Comparison of ENCODE assay signal across 8 cellular contexts in the genomic region with DNA sequence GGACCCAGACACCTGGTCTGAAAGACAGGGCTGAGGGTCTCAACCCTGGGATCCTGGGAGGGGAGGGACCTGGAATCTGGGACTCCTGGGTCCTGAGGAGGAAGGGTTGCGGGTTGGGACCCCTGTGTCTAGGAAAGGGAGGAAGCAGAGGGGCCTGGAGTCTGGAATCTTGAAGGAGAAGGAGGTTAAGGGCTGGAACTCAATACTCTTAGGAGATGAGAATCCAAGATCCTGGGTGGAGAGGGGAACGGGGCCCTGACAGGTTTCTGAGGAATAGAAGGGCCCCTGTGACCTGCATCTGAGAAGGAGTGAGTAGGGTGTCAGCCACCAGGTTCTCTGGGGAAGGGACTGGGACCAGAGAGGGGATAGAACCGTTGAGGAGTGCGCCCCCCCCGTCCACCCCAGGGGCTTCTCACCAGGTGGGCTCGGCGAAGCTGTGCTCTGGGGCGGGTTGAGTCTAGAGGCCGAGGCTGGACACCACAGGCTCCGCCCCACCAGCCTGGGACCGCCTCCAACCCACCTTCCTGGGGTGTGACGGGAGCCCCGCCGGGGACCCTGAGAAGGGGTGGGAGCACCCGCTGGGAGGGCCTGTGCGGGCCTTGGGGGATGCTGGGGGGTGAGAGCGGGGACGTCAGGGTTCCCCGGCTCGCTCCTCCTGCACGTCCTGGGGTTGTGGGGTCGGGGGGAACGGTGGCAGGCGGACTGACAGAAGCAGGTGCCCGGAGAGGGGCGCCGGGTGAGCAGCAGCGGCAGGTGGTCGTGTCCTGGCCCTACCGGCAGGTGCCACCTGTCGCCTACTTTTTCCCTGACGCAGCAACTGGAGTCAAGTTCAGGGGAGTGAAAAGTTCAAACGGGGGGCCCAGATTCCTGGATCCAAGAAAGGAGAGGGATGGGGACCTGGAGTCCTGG. TPM values are rescaled to one million over a fixed set of nuclear protein-coding genes. Genes with fewer than 3 reads are reported as not detected.
A peak's percentile ranks its signal among the peaks of the same experiment; 100 is the strongest.
DNase-seq lines count a peak whose midpoint lies in the region; ATAC-seq and TF ChIP-seq lines count a peak whose summit lies in the region.

MAMSTR (minus strand) TSS at position 463 of the 909 bp plus-strand sequence. CDS start 694 bp downstream, outside the sequence.

- H3K27ac Mint-ChIP-seq in Calu3 (ENCODE audit: unreplicated experiment): peak within 1 kb of the TSS; percentile 96

- BruUV-seq in Calu3 (replicated peaks; lab: Mats Ljungman, UMichigan): no TSS peak
- no TSS peak for BruUV-seq in PC-9 (replicated peaks; lab: Mats Ljungman, UMichigan)

- H3K9ac ChIP-seq in parathyroid adenoma: peak within 1 kb of the TSS; percentile 29

- no peaks in the 10 kb centered on the region for H3K27me3 ChIP-seq in PC-9 (ENCODE audit: insufficient read depth, low read depth)
- no peaks in the 10 kb centered on the region for H3K27me3 ChIP-seq in esophagus muscularis mucosa
- H3K27me3 ChIP-seq in parathyroid adenoma (ENCODE audit: control insufficient read depth, insufficient read depth, low read length): no peaks in the 10 kb centered on the region

- H3K36me3 Mint-ChIP-seq in Calu3 (ENCODE audit: insufficient read depth, unreplicated experiment): peaks cover 35% of the 10 kb centered on the region

- ATAC-seq in GM21786 (IDR thresholded peaks at IDR 0.05; ENCODE audit: unreplicated experiment): no peak

- no peak within 1 kb of the TSS for H2AFZ ChIP-seq in PC-9
- peak within 1 kb of the TSS; percentile 52 for H2AFZ ChIP-seq in parathyroid adenoma

- H3K9me3 ChIP-seq in PC-9 (ENCODE audit: insufficient read depth, low read depth): no peaks in the 10 kb centered on the region
- H3K9me3 ChIP-seq in esophagus muscularis mucosa: no peaks in the 10 kb centered on the region
- H3K9me3 ChIP-seq in parathyroid adenoma (ENCODE audit: control insufficient read depth, low read length): no peaks in the 10 kb centered on the region

- peak within 1 kb of the TSS; percentile 99 for H3K4me3 Mint-ChIP-seq in Calu3 (ENCODE audit: low read depth, unreplicated experiment)

- no peak for TF ChIP-seq CTCF in Calu3 (IDR thresholded peaks at IDR 0.05; ENCODE audit: unreplicated experiment)
- TF ChIP-seq CTCF in PC-9 (conservative IDR thresholded peaks at IDR 0.05): no peak
- TF ChIP-seq CTCF in esophagus muscularis mucosa (IDR thresholded peaks at IDR 0.05): no peak
- TF ChIP-seq CTCF in parathyroid adenoma (IDR thresholded peaks at IDR 0.05): no peak

- H3K4me1 ChIP-seq in PC-9 (replicated peaks; ENCODE audit: insufficient read depth) (peaks cover 12% of the 10 kb centered on the region), esophagus muscularis mucosa (peaks cover 59 to 69% (median 67%) of the 10 kb centered on the region in 4 donors), parathyroid adenoma (peaks cover 2% of the 10 kb centered on the region)

- TF ChIP-seq EP300 in esophagus muscularis mucosa (IDR thresholded peaks at IDR 0.05): no peak

- POLR2A ChIA-PET in PC-9 (lab: Charles Lee; ENCODE audit: unreplicated experiment): no interaction called here

- no peaks in the 10 kb centered on the region for H3F3A ChIP-seq in PC-9 (ENCODE audit: insufficient read depth, low read depth)

- peaks cover 13% of the 10 kb centered on the region for H3K27me3 Mint-ChIP-seq in Calu3 (ENCODE audit: unreplicated experiment)

- H3K36me3 ChIP-seq in PC-9 (ENCODE audit: low read depth): no peaks in the 10 kb centered on the region
- H3K36me3 ChIP-seq in esophagus muscularis mucosa: peaks cover 0 to 31% (median 7%) of the 10 kb centered on the region in 4 donors
- H3K36me3 ChIP-seq in parathyroid adenoma (ENCODE audit: control insufficient read depth, insufficient read depth, low read length): no peaks in the 10 kb centered on the region

- DNase-seq in Calu3 (no peak), PC-9 (no peak), esophagus muscularis mucosa (ENCODE audit: extremely low spot score) (no peak), activated gamma-delta T cell treated with Interleukin-2 at 50 U/mL for 16 hours (no peak), ACHN (no peak), NCI-H1048 (lab: John Stamatoyannopoulos, UW) (no peak)

- CTCF ChIA-PET in Calu3 (lab: Charles Lee): no interaction called here
- CTCF ChIA-PET in PC-9 (lab: Charles Lee): no interaction called here

- in situ Hi-C loops in ACHN (cut with HindIII; ENCODE audit: low pct_ligation_motif_present, low pct_unique_long_range_greater_than_20kb, low sequenced_read_pairs): no loop called here

- peaks cover 9% of the 10 kb centered on the region; the same call in 1 of the 2 replicates for H3K79me2 ChIP-seq in PC-9 (ENCODE audit: low read depth)
- H3K79me2 ChIP-seq in parathyroid adenoma: no peaks in the 10 kb centered on the region

- H3K4me3 ChIP-seq in PC-9 (peak within 1 kb of the TSS; percentile 69; the same call in 1 of the 2 replicates), esophagus muscularis mucosa (peak within 1 kb of the TSS; percentile 57 to 65 (median 60)), parathyroid adenoma (ENCODE audit: low read depth, low read length) (peak within 1 kb of the TSS; percentile 72)

- 75% methylated on average over 33 of the region's 33 CpGs for WGBS in esophagus muscularis mucosa

- peaks cover 7% of the 10 kb centered on the region for H3K4me1 Mint-ChIP-seq in Calu3 (ENCODE audit: low read depth, unreplicated experiment)

- H3K9me2 ChIP-seq in PC-9 (ENCODE audit: insufficient read depth): no peaks in the 10 kb centered on the region

- H3K27ac ChIP-seq in PC-9 (no peak within 1 kb of the TSS), esophagus muscularis mucosa (replicated peaks in 1 of 4) (peak within 1 kb of the TSS; percentile 87 to 94 (median 88)), parathyroid adenoma (peak within 1 kb of the TSS; percentile 77)

- no peaks in the 10 kb centered on the region for H4K20me1 ChIP-seq in PC-9 (ENCODE audit: insufficient read depth)

- no peaks in the 10 kb centered on the region for H3K9me3 Mint-ChIP-seq in Calu3 (ENCODE audit: low read depth, unreplicated experiment)

- TF ChIP-seq POLR2A in esophagus muscularis mucosa (IDR thresholded peaks at IDR 0.05; ENCODE audit: low read depth): no peak

- H3K4me2 ChIP-seq in PC-9 (peak within 1 kb of the TSS; percentile 68), parathyroid adenoma (ENCODE audit: low read length) (peak within 1 kb of the TSS; percentile 82)

- intact Hi-C loops in Calu3 (cut with micrococcal nuclease; ENCODE audit: unreplicated experiment) (no loop called here), PC-9 (cut with micrococcal nuclease; ENCODE audit: unreplicated experiment) (no loop called here), esophagus muscularis mucosa (cut with DNase I) (no loop called here)

RNA-seq across cellular contexts. Expression of gene MAMSTR, which starts in this region (rescaled TPM):
- total RNA-seq in Calu3 (2022) (1.7 TPM in 2 replicates), PC-9 (2021) (2.6 and 3.9 TPM in 2 replicates), esophagus muscularis mucosa (1 to 10 TPM in 3 of 4 donors, under 1 TPM in 1; 0.99 to 2.9 (median 1.8) TPM)
